1 cellular context compared by ENCODE assay signal in genomic region chr9:69759478-69760277, GRCh38.
A peak's percentile ranks its signal among the peaks of the same experiment; 100 is the strongest.
TF ChIP-seq lines count a peak whose summit lies in the region.

Gene PTAR1, minus strand, starts transcription at chr9:69760011. Its CDS starts 73 bp downstream, at chr9:69759938.

TF ChIP-seq in WTC11, 78 proteins besides CTCF, POLR2A, EP300 and RAD21 (continued from another document):
- no peak for TF ChIP-seq NFYB (CRISPR knock-in tag; conservative IDR thresholded peaks at IDR 0.05; ENCODE audit: low read depth)
- peak; percentile 75 for TF ChIP-seq E2F5 (CRISPR knock-in tag; IDR thresholded peaks at IDR 0.05)
- TF ChIP-seq ESRRA (CRISPR knock-in tag; IDR thresholded peaks at IDR 0.05; ENCODE audit: borderline replicate concordance): no peak
- no peak for TF ChIP-seq JUN (CRISPR knock-in tag; IDR thresholded peaks at IDR 0.05)
- no peak for TF ChIP-seq FOXJ3 (CRISPR knock-in tag; IDR thresholded peaks at IDR 0.05; ENCODE audit: borderline replicate concordance)
- no peak for TF ChIP-seq MAX (CRISPR knock-in tag; IDR thresholded peaks at IDR 0.05)
- TF ChIP-seq MYBL2 (CRISPR knock-in tag; IDR thresholded peaks at IDR 0.05): no peak
- TF ChIP-seq ZNF121 (CRISPR knock-in tag; IDR thresholded peaks at IDR 0.05): no peak
- no peak for TF ChIP-seq ZNF532 (CRISPR knock-in tag; IDR thresholded peaks at IDR 0.05; ENCODE audit: borderline replicate concordance)
- TF ChIP-seq NFATC4 (CRISPR knock-in tag; IDR thresholded peaks at IDR 0.05): no peak
- TF ChIP-seq SP1 (CRISPR knock-in tag; conservative IDR thresholded peaks at IDR 0.05): peak; percentile 73
- TF ChIP-seq ARID4B (CRISPR knock-in tag; IDR thresholded peaks at IDR 0.05; ENCODE audit: borderline replicate concordance): no peak
- no peak for TF ChIP-seq ZBTB21 (CRISPR knock-in tag; IDR thresholded peaks at IDR 0.05; ENCODE audit: borderline replicate concordance)
- TF ChIP-seq ZMAT4 (CRISPR knock-in tag; IDR thresholded peaks at IDR 0.05): no peak
- no peak for TF ChIP-seq RORB (CRISPR knock-in tag; IDR thresholded peaks at IDR 0.05)
- no peak for TF ChIP-seq NFE2L1 (CRISPR knock-in tag; IDR thresholded peaks at IDR 0.05)
- TF ChIP-seq EMX1 (CRISPR knock-in tag; IDR thresholded peaks at IDR 0.05): no peak
- TF ChIP-seq MLX (CRISPR knock-in tag; IDR thresholded peaks at IDR 0.05): no peak
- no peak for TF ChIP-seq HMGXB4 (CRISPR knock-in tag; IDR thresholded peaks at IDR 0.05)
- peak; percentile 55; the same call in 1 of the 2 replicates for TF ChIP-seq TP53 (CRISPR knock-in tag; IDR thresholded peaks at IDR 0.05)
- peak; percentile 22; the same call in 1 of the 2 replicates for TF ChIP-seq CREM (CRISPR knock-in tag; IDR thresholded peaks at IDR 0.05)
- no peak for TF ChIP-seq TCF7 (CRISPR knock-in tag; IDR thresholded peaks at IDR 0.05; ENCODE audit: low read depth)
- TF ChIP-seq ETV6 (CRISPR knock-in tag; IDR thresholded peaks at IDR 0.05): no peak
- TF ChIP-seq ZNF317 (CRISPR knock-in tag; IDR thresholded peaks at IDR 0.05; ENCODE audit: borderline replicate concordance, low read depth): 0 out of 2 replicates have a peak, but pooled peaks have one; percentile 17
- TF ChIP-seq ZBTB43 (CRISPR knock-in tag; IDR thresholded peaks at IDR 0.05): peak; percentile 60; the same call in 1 of the 2 replicates
- no peak for TF ChIP-seq ZSCAN18 (CRISPR knock-in tag; IDR thresholded peaks at IDR 0.05)
- no peak for TF ChIP-seq SMAD3 (CRISPR knock-in tag; IDR thresholded peaks at IDR 0.05; ENCODE audit: borderline replicate concordance)
- no peak for TF ChIP-seq AR (CRISPR knock-in tag; IDR thresholded peaks at IDR 0.05)
- TF ChIP-seq USF1 (CRISPR knock-in tag; IDR thresholded peaks at IDR 0.05): no peak
- TF ChIP-seq GTF2I (CRISPR knock-in tag; conservative IDR thresholded peaks at IDR 0.05): no peak
- no peak for TF ChIP-seq ATF3 (CRISPR knock-in tag; conservative IDR thresholded peaks at IDR 0.05)
